8 cellular contexts compared by ENCODE assay signal in the genomic region with DNA sequence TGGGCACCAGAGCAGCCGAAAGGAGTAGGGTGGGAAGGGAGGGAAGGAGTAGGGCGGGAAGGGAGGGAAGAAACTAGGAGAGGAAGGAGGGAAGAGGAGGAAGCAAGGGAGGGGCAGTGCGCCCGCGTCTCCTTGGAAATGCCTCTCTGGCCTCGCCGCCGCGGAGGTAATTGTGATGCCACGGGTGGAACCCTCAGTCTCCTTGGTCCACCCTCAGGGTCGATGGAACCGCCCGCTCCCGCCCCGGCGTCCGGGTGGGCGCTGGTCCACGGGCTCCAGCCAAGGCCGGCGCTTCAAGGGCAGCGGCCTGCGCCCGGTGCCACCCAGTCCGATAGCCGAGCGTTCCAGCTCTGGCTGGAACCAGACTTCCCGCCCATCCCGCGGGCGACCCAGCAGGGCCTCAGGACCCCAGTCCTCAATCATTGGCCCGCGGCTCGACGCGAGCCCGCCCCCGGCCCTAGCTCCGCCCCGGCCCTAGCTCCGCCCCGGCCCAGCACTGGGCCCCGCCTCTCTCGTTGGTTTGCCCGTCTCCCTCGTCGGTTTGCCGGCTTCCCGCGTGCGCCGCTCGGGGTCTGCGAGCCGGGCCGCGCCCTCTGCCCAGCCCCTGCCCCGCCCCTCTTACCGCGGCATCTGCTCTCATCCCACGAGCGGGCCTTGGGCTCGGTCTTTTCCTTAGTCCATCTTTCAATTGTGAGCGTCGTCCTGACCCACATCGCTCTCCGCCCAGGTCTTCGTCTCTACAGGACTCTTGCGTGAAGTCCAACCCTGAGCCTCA. TPM values are rescaled to one million over a fixed set of nuclear protein-coding genes. Genes with fewer than 3 reads are reported as not detected.
A peak's percentile ranks its signal among the peaks of the same experiment; 100 is the strongest.
DNase-seq lines count a peak whose midpoint lies in the region; ATAC-seq, FAIRE-seq and TF ChIP-seq lines count a peak whose summit lies in the region.

No MANE protein-coding gene starts in this region.

- TF ChIP-seq EP300 in A549 (IDR thresholded peaks at IDR 0.05): no peak

- DNase-seq in A549 (ENCODE audit: low read depth in 1 of 2, low spot score in 1 of 2) (peak; percentile 92 to 97), NCI-H2227 (lab: John Stamatoyannopoulos, UW; ENCODE audit: unreplicated experiment) (peak; percentile 90), activated B cell treated with CpG ODN at 0.5 μM for 24 hours (peak; percentile 94), caudate nucleus (lab: John Stamatoyannopoulos, UW) (peak in 58 of 61 donors; percentile 53 to 95 (median 80)), iris pigment epithelial cell (ENCODE audit: low read depth) (peak; percentile 87), spleen (peak; percentile 97)

- no peak for TF ChIP-seq RAD21 in A549 (conservative IDR thresholded peaks at IDR 0.05 in 1 of 2, IDR thresholded peaks at IDR 0.05 in 1 of 2)

- 9% methylated on average over 51 of the region's 69 CpGs for WGBS in A549 (ENCODE audit: missing lambda C conversion rate)
- 0 to 1% (median 1%) methylated on average over 34 to 69 of the region's 69 CpGs for WGBS in spleen, 5 donors

- no peaks in the 10 kb centered on the region for H3K9me3 ChIP-seq in A549
- no peaks in the 10 kb centered on the region for H3K9me3 ChIP-seq in spleen

- TF ChIP-seq POLR2A in A549 (IDR thresholded peaks at IDR 0.05; ENCODE audit: low read length): peak; percentile 81
- TF ChIP-seq POLR2A in spleen (IDR thresholded peaks at IDR 0.05): peak in 1 of 3 donors; percentile 5

- peaks cover 18% of the 10 kb centered on the region for H3K4me1 Mint-ChIP-seq in activated B cell treated with CpG ODN at 0.5 μM for 24 hours

- H3K9me3 Mint-ChIP-seq in activated B cell treated with CpG ODN at 0.5 μM for 24 hours: no peaks in the 10 kb centered on the region

- TF ChIP-seq CTCF in A549 (IDR thresholded peaks at IDR 0.05) (no peak), activated B cell treated with CpG ODN at 0.5 μM for 24 hours (IDR thresholded peaks at IDR 0.05) (no peak), spleen (IDR thresholded peaks at IDR 0.05 in 8 of 11, conservative IDR thresholded peaks at IDR 0.05 in 3 of 11) (no peak)

- H3K27ac ChIP-seq in A549: peak overlapping the region; percentile 82 to 92
- H3K27ac ChIP-seq in caudate nucleus (ENCODE audit: low read depth, low read length): peak overlapping the region; percentile 85
- peak overlapping the region; percentile 87 to 94 (median 92) for H3K27ac ChIP-seq in spleen

- H3K4me3 Mint-ChIP-seq in activated B cell treated with CpG ODN at 0.5 μM for 24 hours: peak overlapping the region; percentile 91

- H3K4me3 ChIP-seq in A549 (peak overlapping the region; percentile 53), spleen (peak overlapping the region; percentile 44 to 71 (median 62))

- CTCF ChIA-PET in A549 (lab: Yijun Ruan, JAX) (interaction anchor here (1.0 to 17.6 kb wide), 9 partner anchors 8 to 217 kb away, joined by 3 to 335 read pairs (median 6); a partner anchor contains a TSS), activated B cell treated with CpG ODN at 0.5 μM for 24 hours (lab: Charles Lee) (interaction anchor here (1.0 to 2.3 kb wide), 6 partner anchors 9 to 242 kb away, joined by 3 to 15 read pairs (median 5); a partner anchor contains a TSS)

- POLR2A ChIA-PET in A549 (lab: Yijun Ruan, JAX) (interaction anchor here (0.6 to 4.8 kb wide), 18 partner anchors 8 to 132 kb away, joined by 3 to 54 read pairs (median 6); a partner anchor contains a TSS), activated B cell treated with CpG ODN at 0.5 μM for 24 hours (lab: Charles Lee) (interaction anchor here (0.5 to 3.8 kb wide), 25 partner anchors 9 to 583 kb away, joined by 3 to 115 read pairs (median 6); a partner anchor contains a TSS)

- FAIRE-seq in A549 (lab: Jason Lieb, UNC): no peak

- H3K36me3 Mint-ChIP-seq in activated B cell treated with CpG ODN at 0.5 μM for 24 hours (ENCODE audit: low read depth): peaks cover 6% of the 10 kb centered on the region

- intact Hi-C loops in activated B cell treated with CpG ODN at 0.5 μM for 24 hours (cut with micrococcal nuclease): loop anchor here (1.0 to 2.0 kb wide), 3 partner anchors 8 to 48 kb away; a partner anchor contains a TSS
- intact Hi-C loops in spleen (cut with DNase I; ENCODE audit: low total_unique reads): no loop called here

- peak overlapping the region; percentile 73 for H3K4me2 ChIP-seq in A549

- ATAC-seq in A549 (peak; percentile 81 to 94), GM18858 (IDR thresholded peaks at IDR 0.05; ENCODE audit: unreplicated experiment) (peak; percentile 54), HG03097 (IDR thresholded peaks at IDR 0.05; ENCODE audit: low FRiP score, unreplicated experiment) (peak; percentile 60), activated B cell treated with CpG ODN at 0.5 μM for 24 hours (ENCODE audit: low read depth) (peak; percentile 89)

- H3K36me3 ChIP-seq in spleen: peaks cover 0 to 22% (median 8%) of the 10 kb centered on the region in 6 donors

- H3K27me3 Mint-ChIP-seq in activated B cell treated with CpG ODN at 0.5 μM for 24 hours: no peaks in the 10 kb centered on the region

- H3K27ac Mint-ChIP-seq in activated B cell treated with CpG ODN at 0.5 μM for 24 hours: peak overlapping the region; percentile 96

- H3K27me3 ChIP-seq in spleen (replicated peaks in 1 of 7): no peaks in the 10 kb centered on the region

- H3K4me1 ChIP-seq in A549: peaks cover 17% of the 10 kb centered on the region
- peaks cover 7 to 41% (median 26%) of the 10 kb centered on the region in 6 donors for H3K4me1 ChIP-seq in spleen

TF ChIP-seq in A549, 52 proteins besides CTCF, POLR2A, EP300 and RAD21 (continues in another document):
- TF ChIP-seq ZNF302 (CRISPR knock-in tag; IDR thresholded peaks at IDR 0.05): no peak
- TF ChIP-seq ZC3H11A (IDR thresholded peaks at IDR 0.05): no peak
- no peak; the same call in 1 of the 2 replicates for TF ChIP-seq HOXB5 (CRISPR knock-in tag; IDR thresholded peaks at IDR 0.05)
- TF ChIP-seq, protein P1, sequence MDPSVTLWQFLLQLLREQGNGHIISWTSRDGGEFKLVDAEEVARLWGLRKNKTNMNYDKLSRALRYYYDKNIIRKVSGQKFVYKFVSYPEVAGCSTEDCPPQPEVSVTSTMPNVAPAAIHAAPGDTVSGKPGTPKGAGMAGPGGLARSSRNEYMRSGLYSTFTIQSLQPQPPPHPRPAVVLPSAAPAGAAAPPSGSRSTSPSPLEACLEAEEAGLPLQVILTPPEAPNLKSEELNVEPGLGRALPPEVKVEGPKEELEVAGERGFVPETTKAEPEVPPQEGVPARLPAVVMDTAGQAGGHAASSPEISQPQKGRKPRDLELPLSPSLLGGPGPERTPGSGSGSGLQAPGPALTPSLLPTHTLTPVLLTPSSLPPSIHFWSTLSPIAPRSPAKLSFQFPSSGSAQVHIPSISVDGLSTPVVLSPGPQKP (IDR thresholded peaks at IDR 0.05; ENCODE audit: low read depth, low read length): no peak
- TF ChIP-seq HOXB13 (CRISPR knock-in tag; IDR thresholded peaks at IDR 0.05; ENCODE audit: low read depth): no peak
- peak; percentile 82 for TF ChIP-seq PHF8 (IDR thresholded peaks at IDR 0.05; ENCODE audit: borderline replicate concordance, low read depth)

RNA-seq across cellular contexts. Expression of a gene that starts 0.6 kb away (rescaled TPM):
- polyA plus RNA-seq in A549 (2011; rRNA removed) (3.8 and 4.0 TPM in 2 replicates), A549 (2017; fragmentation: RNase III; extraction: RNeasy Plus Mini Kit Qiagen cat#74134 plus additional on column Dnase treatment) (2.5 to 4.9 TPM (median 4.2 TPM) in 3 replicates), spleen (10 to 100 TPM in 2 of 3 donors, 1 to 10 TPM in 1; 6.0 to 14.5 (median 12.8) TPM)
- polyA plus RNA-seq in A549 (2012; cell fraction: cytosol; rRNA removed): 4.9 and 5.3 TPM in 2 replicates
- 20.2 and 24.0 TPM in 2 replicates for polyA plus RNA-seq in A549 (2012; cell fraction: nucleus; rRNA removed)
- 2.0 and 3.1 TPM in 2 replicates for polyA minus RNA-seq in A549 (2011; rRNA and poly(A)+ RNA removed)
- total RNA-seq in activated B cell treated with CpG ODN at 0.5 μM for 24 hours (9.1 and 11.0 TPM in 2 replicates), spleen (1 to 10 TPM; 4.3 to 8.5 (median 6.6) TPM)

RNA-seq across cellular contexts. Expression of a gene that starts 6.5 kb away (rescaled TPM):
- polyA plus RNA-seq in A549 (2011; rRNA removed) (288 and 328 TPM in 2 replicates), A549 (2017; fragmentation: RNase III; extraction: RNeasy Plus Mini Kit Qiagen cat#74134 plus additional on column Dnase treatment) (207 to 212 TPM (median 211 TPM) in 3 replicates), spleen (10 to 100 TPM; 45.6 to 59.5 (median 56.6) TPM)
- polyA plus RNA-seq in A549 (2012; cell fraction: cytosol; rRNA removed): 306 and 359 TPM in 2 replicates
- polyA plus RNA-seq in A549 (2012; cell fraction: nucleus; rRNA removed): 404 and 498 TPM in 2 replicates
- 241 and 290 TPM in 2 replicates for polyA minus RNA-seq in A549 (2011; rRNA and poly(A)+ RNA removed)
- total RNA-seq in activated B cell treated with CpG ODN at 0.5 μM for 24 hours (21.3 and 23.9 TPM in 2 replicates), spleen (100 to 1,000 TPM in 1 of 7 donors, 10 to 100 TPM in 6; 31.4 to 111 (median 49.4) TPM)

RNA-seq across cellular contexts. Expression of a gene that starts 8.7 kb away (rescaled TPM):
- 2,521 and 2,887 TPM in 2 replicates for polyA plus RNA-seq in A549 (2011; rRNA removed)
- 981 and 1,405 TPM in 2 replicates for polyA plus RNA-seq in A549 (2012; cell fraction: cytosol; rRNA removed)
- 284 and 498 TPM in 2 replicates for polyA plus RNA-seq in A549 (2012; cell fraction: nucleus; rRNA removed)
- polyA plus RNA-seq in A549 (2017; fragmentation: RNase III; extraction: RNeasy Plus Mini Kit Qiagen cat#74134 plus additional on column Dnase treatment): 1,026 to 1,151 TPM (median 1,061 TPM) in 3 replicates
- 955 and 1,173 TPM in 2 replicates for polyA minus RNA-seq in A549 (2011; rRNA and poly(A)+ RNA removed)
- 3,189 and 3,657 TPM in 2 replicates for total RNA-seq in activated B cell treated with CpG ODN at 0.5 μM for 24 hours
- total RNA-seq in spleen: 1,000 to 10,000 TPM in 4 of 7 donors, 100 to 1,000 TPM in 3; 571 to 2,010 (median 1,472) TPM
- 1,000 to 10,000 TPM; 2,562 to 3,144 (median 3,044) TPM for polyA plus RNA-seq in spleen

RNA-seq across cellular contexts. Expression of a gene that starts 14.9 kb away (rescaled TPM):
- polyA plus RNA-seq in A549 (2011; rRNA removed) (83.3 and 86.7 TPM in 2 replicates), A549 (2017; fragmentation: RNase III; extraction: RNeasy Plus Mini Kit Qiagen cat#74134 plus additional on column Dnase treatment) (36.7 to 43.9 TPM (median 37.7 TPM) in 3 replicates), spleen (1 to 10 TPM; 2.3 to 3.5 (median 2.4) TPM)
- polyA plus RNA-seq in A549 (2012; cell fraction: cytosol; rRNA removed): 102 and 124 TPM in 2 replicates
- 56.4 and 64.3 TPM in 2 replicates for polyA plus RNA-seq in A549 (2012; cell fraction: nucleus; rRNA removed)
- 55.9 and 70.3 TPM in 2 replicates for polyA minus RNA-seq in A549 (2011; rRNA and poly(A)+ RNA removed)
- total RNA-seq in activated B cell treated with CpG ODN at 0.5 μM for 24 hours (40.7 and 41.0 TPM in 2 replicates), spleen (1 to 10 TPM in 5 of 7 donors, under 1 TPM in 1, not detected in 1; 0.97 to 2.6 (median 2.0) TPM)

RNA-seq across cellular contexts. Expression of a gene that starts 17.5 kb away (rescaled TPM):
- polyA plus RNA-seq in A549 (2011; rRNA removed) (5.1 and 7.7 TPM in 2 replicates), A549 (2017; fragmentation: RNase III; extraction: RNeasy Plus Mini Kit Qiagen cat#74134 plus additional on column Dnase treatment) (4.2 to 5.8 TPM (median 5.3 TPM) in 3 replicates), spleen (10 to 100 TPM in 1 of 3 donors, 1 to 10 TPM in 2; 7.3 to 14.3 (median 7.7) TPM)
- 7.1 and 7.7 TPM in 2 replicates for polyA plus RNA-seq in A549 (2012; cell fraction: cytosol; rRNA removed)
- 18.7 and 22.2 TPM in 2 replicates for polyA plus RNA-seq in A549 (2012; cell fraction: nucleus; rRNA removed)
- 11.4 and 16.4 TPM in 2 replicates for polyA minus RNA-seq in A549 (2011; rRNA and poly(A)+ RNA removed)
- total RNA-seq in activated B cell treated with CpG ODN at 0.5 μM for 24 hours (24.8 and 29.7 TPM in 2 replicates), spleen (10 to 100 TPM in 6 of 7 donors, 1 to 10 TPM in 1; 8.9 to 17.6 (median 12.8) TPM)

Comparison
In these comparisons a context has a peak if more than half of its experiments do, and no peak if none do; other contexts are left out.
1. Peak in every context shown above with its lines: DNase-seq, ATAC-seq, H3K4me3 ChIP-seq and H3K27ac ChIP-seq.